Comparison of ENCODE assay signal across 8 cellular contexts in the genomic region with DNA sequence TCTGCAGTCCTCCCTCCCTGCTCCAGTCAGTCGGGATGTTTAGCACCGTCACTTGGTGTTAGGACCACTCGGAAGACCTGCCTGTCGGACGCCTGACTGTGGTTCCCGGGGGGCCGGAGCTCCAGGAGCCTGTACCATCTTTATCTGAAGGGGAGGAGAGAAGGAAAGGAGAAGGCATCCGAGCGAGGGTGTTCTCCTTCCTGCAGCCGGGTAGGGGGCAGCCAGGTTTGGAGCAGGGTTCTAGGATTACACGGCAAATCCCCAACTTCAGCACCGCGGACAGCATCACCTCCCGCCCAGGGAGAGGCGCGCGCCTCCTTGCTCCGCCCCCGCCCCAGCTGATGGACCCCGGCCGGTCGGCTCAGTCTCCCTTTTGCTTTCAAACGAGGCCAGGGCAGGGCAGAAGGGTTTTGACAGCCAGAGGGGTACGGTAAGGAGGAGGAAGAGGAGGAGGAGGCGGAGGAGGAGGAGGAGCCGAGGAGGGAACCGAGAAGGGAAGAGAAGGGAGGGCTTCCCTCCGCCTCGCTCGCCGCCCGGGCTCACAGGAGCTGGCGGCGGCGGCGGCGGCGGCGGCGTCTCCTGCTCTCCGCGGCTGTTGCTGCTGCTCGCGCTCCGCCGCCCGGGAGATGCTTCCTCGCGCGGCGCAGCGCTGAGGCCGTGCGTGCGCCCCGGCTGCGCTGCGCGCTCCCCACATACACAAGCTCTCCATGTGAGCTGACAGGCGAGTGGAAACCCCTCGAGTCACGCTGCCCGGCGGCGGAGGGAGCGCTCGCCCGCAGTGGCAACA. TPM values are rescaled to one million over a fixed set of nuclear protein-coding genes. Genes with fewer than 3 reads are reported as not detected.
DNase-seq lines count a peak whose midpoint lies in the region; ATAC-seq and TF ChIP-seq lines count a peak whose summit lies in the region.

No MANE protein-coding gene starts in this region.

- H3K36me3 ChIP-seq in HEK293 (ENCODE audit: control insufficient read depth in 2 of 2, insufficient read depth in 1 of 2, low read length in 2 of 2) (no peaks in the 10 kb centered on the region), hepatocyte (replicated peaks; ENCODE audit: insufficient read depth, low read depth) (no peaks in the 10 kb centered on the region), psoas muscle (ENCODE audit: insufficient read depth in 1 of 2, low read depth in 1 of 2) (no peaks in the 10 kb centered on the region)

- CTCF ChIA-PET in HEK293 (lab: Yijun Ruan, JAX) = interaction anchor here (0.7 to 1.4 kb wide), 2 partner anchors 11 to 14 kb away, joined by 3 to 4 read pairs; no protein-coding TSS in a partner anchor

- H3K4me2 ChIP-seq in hepatocyte = peak overlapping the region; percentile 87

- H3K4me1 ChIP-seq in HEK293 (ENCODE audit: control insufficient read depth, insufficient read depth, low read length) (no peaks in the 10 kb centered on the region), hepatocyte (ENCODE audit: insufficient read depth) (peaks cover 4% of the 10 kb centered on the region), psoas muscle (no peaks in the 10 kb centered on the region)

- H2AFZ ChIP-seq in hepatocyte = peak overlapping the region; percentile 41

- H3K27ac ChIP-seq in HEK293 (ENCODE audit: extremely low read depth, low read depth, low read length) (no peak overlapping the region), hepatocyte (no peak overlapping the region), psoas muscle (no peak overlapping the region)

- intact Hi-C loops in psoas muscle (cut with DNase I) = no loop called here

- H3K27me3 ChIP-seq in hepatocyte (peaks cover 31% of the 10 kb centered on the region), psoas muscle (ENCODE audit: insufficient read depth in 3 of 3, low read length in 2 of 3) (peaks cover 0 to 6% (median 4%) of the 10 kb centered on the region in 3 donors)

- H3K9me2 ChIP-seq in hepatocyte (replicated peaks; ENCODE audit: insufficient read depth) = no peaks in the 10 kb centered on the region

- DNase-seq in C1 segment of cervical spinal cord (lab: John Stamatoyannopoulos, UW) = peak in 12 of 14 donors; percentile 12 to 88 (median 31)
- DNase-seq in NCI-H82 (lab: John Stamatoyannopoulos, UW) = peak; percentile 88
- peak; percentile 86 for DNase-seq in astrocyte of the hippocampus (ENCODE audit: low read depth, low spot score)
- peak; percentile 86 for DNase-seq in hepatocyte (ENCODE audit: low spot score)
- peak; percentile 16 to 48 for DNase-seq in psoas muscle
- DNase-seq in HT-29 (ENCODE audit: low spot score) = no peak

- no peaks in the 10 kb centered on the region for H4K20me1 ChIP-seq in hepatocyte (ENCODE audit: insufficient read depth, poor library complexity, severe bottlenecking)

- TF ChIP-seq CTCF in HEK293 (tag by site-specific recombination; IDR thresholded peaks at IDR 0.05) (no peak), hepatocyte (IDR thresholded peaks at IDR 0.05; ENCODE audit: poor library complexity) (no peak), psoas muscle (IDR thresholded peaks at IDR 0.05) (no peak)

- ATAC-seq in psoas muscle = peak in 1 of 4 donors; percentile 13
- ATAC-seq in GM18498 (IDR thresholded peaks at IDR 0.05; ENCODE audit: unreplicated experiment) = no peak

- H3K79me2 ChIP-seq in hepatocyte = no peaks in the 10 kb centered on the region

- under 1% methylated on average over 43 of the region's 68 CpGs for WGBS in hepatocyte (ENCODE audit: low lambda C conversion rate, missing lambda C conversion rate)
- 1% methylated on average over 34 to 68 of the region's 68 CpGs for WGBS in psoas muscle, 3 donors

- no peaks in the 10 kb centered on the region for H3K9me3 ChIP-seq in HEK293 (ENCODE audit: control insufficient read depth, insufficient read depth, low read depth, low read length)
- no peaks in the 10 kb centered on the region for H3K9me3 ChIP-seq in hepatocyte (ENCODE audit: low read depth)
- no peaks in the 10 kb centered on the region for H3K9me3 ChIP-seq in psoas muscle

- H3K4me3 ChIP-seq in HEK293 (ENCODE audit: low read depth, low read length) (peak overlapping the region; percentile 42), hepatocyte (peak overlapping the region; percentile 56), psoas muscle (peak overlapping the region; percentile 40)

- POLR2A ChIA-PET in HEK293 (lab: Yijun Ruan, JAX) = interaction anchor here (0.6 to 0.7 kb wide), 2 partner anchors 178 to 538 kb away, joined by 4 read pairs; no protein-coding TSS in a partner anchor

TF ChIP-seq in HEK293, 187 proteins besides CTCF, POLR2A, EP300 and RAD21 (continues in another document):
- TF ChIP-seq, protein P1, sequence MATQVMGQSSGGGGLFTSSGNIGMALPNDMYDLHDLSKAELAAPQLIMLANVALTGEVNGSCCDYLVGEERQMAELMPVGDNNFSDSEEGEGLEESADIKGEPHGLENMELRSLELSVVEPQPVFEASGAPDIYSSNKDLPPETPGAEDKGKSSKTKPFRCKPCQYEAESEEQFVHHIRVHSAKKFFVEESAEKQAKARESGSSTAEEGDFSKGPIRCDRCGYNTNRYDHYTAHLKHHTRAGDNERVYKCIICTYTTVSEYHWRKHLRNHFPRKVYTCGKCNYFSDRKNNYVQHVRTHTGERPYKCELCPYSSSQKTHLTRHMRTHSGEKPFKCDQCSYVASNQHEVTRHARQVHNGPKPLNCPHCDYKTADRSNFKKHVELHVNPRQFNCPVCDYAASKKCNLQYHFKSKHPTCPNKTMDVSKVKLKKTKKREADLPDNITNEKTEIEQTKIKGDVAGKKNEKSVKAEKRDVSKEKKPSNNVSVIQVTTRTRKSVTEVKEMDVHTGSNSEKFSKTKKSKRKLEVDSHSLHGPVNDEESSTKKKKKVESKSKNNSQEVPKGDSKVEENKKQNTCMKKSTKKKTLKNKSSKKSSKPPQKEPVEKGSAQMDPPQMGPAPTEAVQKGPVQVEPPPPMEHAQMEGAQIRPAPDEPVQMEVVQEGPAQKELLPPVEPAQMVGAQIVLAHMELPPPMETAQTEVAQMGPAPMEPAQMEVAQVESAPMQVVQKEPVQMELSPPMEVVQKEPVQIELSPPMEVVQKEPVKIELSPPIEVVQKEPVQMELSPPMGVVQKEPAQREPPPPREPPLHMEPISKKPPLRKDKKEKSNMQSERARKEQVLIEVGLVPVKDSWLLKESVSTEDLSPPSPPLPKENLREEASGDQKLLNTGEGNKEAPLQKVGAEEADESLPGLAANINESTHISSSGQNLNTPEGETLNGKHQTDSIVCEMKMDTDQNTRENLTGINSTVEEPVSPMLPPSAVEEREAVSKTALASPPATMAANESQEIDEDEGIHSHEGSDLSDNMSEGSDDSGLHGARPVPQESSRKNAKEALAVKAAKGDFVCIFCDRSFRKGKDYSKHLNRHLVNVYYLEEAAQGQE (tag by site-specific recombination; IDR thresholded peaks at IDR 0.05) = peak; percentile 99
- no peak for TF ChIP-seq REPIN1 (tag by site-specific recombination; IDR thresholded peaks at IDR 0.05; ENCODE audit: low read depth)
- no peak for TF ChIP-seq ZNF169 (tag by site-specific recombination; IDR thresholded peaks at IDR 0.05)
- TF ChIP-seq ZNF704 (tag by site-specific recombination; IDR thresholded peaks at IDR 0.05) = 0 out of 2 replicates have a peak, but pooled peaks have one; percentile 24
- TF ChIP-seq SP3 (tag by site-specific recombination; IDR thresholded peaks at IDR 0.05) = peak; percentile 48
- TF ChIP-seq EGR2 (tag by site-specific recombination; IDR thresholded peaks at IDR 0.05; ENCODE audit: low read depth) = peak; percentile 57; the same call in 1 of the 2 replicates
- no peak for TF ChIP-seq ZNF391 (tag by site-specific recombination; IDR thresholded peaks at IDR 0.05; ENCODE audit: borderline replicate concordance, low read depth)
- peak; percentile 44; the same call in 1 of the 2 replicates for TF ChIP-seq GLIS2 (tag by site-specific recombination; IDR thresholded peaks at IDR 0.05)
- 0 out of 2 replicates have a peak, but pooled peaks have one; percentile 20 for TF ChIP-seq KLF9 (tag by site-specific recombination; IDR thresholded peaks at IDR 0.05; ENCODE audit: low read depth)
- TF ChIP-seq ZFHX2 (tag by site-specific recombination; conservative IDR thresholded peaks at IDR 0.05) = peak; percentile 66
- peak; percentile 36; the same call in 1 of the 2 replicates for TF ChIP-seq ZNF394 (tag by site-specific recombination; IDR thresholded peaks at IDR 0.05; ENCODE audit: borderline replicate concordance)
- TF ChIP-seq ZBTB20 (tag by site-specific recombination; IDR thresholded peaks at IDR 0.05) = peak; percentile 21; the same call in 1 of the 2 replicates
- TF ChIP-seq, protein P2, sequence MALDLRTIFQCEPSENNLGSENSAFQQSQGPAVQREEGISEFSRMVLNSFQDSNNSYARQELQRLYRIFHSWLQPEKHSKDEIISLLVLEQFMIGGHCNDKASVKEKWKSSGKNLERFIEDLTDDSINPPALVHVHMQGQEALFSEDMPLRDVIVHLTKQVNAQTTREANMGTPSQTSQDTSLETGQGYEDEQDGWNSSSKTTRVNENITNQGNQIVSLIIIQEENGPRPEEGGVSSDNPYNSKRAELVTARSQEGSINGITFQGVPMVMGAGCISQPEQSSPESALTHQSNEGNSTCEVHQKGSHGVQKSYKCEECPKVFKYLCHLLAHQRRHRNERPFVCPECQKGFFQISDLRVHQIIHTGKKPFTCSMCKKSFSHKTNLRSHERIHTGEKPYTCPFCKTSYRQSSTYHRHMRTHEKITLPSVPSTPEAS (tag by site-specific recombination; IDR thresholded peaks at IDR 0.05) = 0 out of 2 replicates have a peak, but pooled peaks have one; percentile 15

RNA-seq across cellular contexts. Expression of gene CNTNAP2, which starts 0.7 kb away (rescaled TPM):
- total RNA-seq in hepatocyte (14.6 and 14.7 TPM in 2 replicates), psoas muscle (under 1 TPM in 1 of 4 donors, not detected in 3; 0.13 TPM)
- polyA plus RNA-seq in hepatocyte (7.4 and 7.5 TPM in 2 replicates), psoas muscle (under 1 TPM in 1 of 3 donors, not detected in 2; 0.01 TPM)
- total RNA-seq in HT-29 (2014; rRNA removed; shearing (Covaris generic)) = 0.03 and 0.08 TPM in 2 replicates

Comparison
In these comparisons a context has a peak if more than half of its experiments do, and no peak if none do; other contexts are left out.
1. RNA of gene CNTNAP2, which starts 0.7 kb away (total RNA-seq): 14.6 to 14.7 TPM in hepatocyte; 0.13 TPM in psoas muscle and 0.03 to 0.08 TPM in HT-29; every median in the first group is over 10 times any median in the second.
2. Peak in every context shown above with its lines, with median percentiles within 50 percentile points of each other: H3K4me3 ChIP-seq.